ENCODE assay signal across 8 cellular contexts in genomic region chr1:223992456-223993246, GRCh38.
DNase-seq lines count a peak whose midpoint lies in the region; ATAC-seq and TF ChIP-seq lines count a peak whose summit lies in the region.
"Not testable (repeated sequence)": the region's sequence is repeated elsewhere in the genome, so short reads cannot be mapped to it uniquely, and the experiment has no call there.

No MANE protein-coding gene starts in this region.

- H3K4me3 Mint-ChIP-seq in central memory CD8-positive, alpha-beta T cell = peak overlapping the region; percentile 88

- H3K36me3 Mint-ChIP-seq in central memory CD8-positive, alpha-beta T cell (ENCODE audit: insufficient read depth) = peaks cover 13% of the 10 kb centered on the region

- H3K27ac Mint-ChIP-seq in central memory CD8-positive, alpha-beta T cell (ENCODE audit: low read depth) = peak overlapping the region; percentile 100

- H3K9me3 Mint-ChIP-seq in central memory CD8-positive, alpha-beta T cell = not testable (repeated sequence)

- H3K4me1 Mint-ChIP-seq in central memory CD8-positive, alpha-beta T cell = not testable (repeated sequence)

- DNase-seq in AG09309 (ENCODE audit: low read depth) = peak; percentile 93
- DNase-seq in NCI-H345 (lab: John Stamatoyannopoulos, UW) = peak; percentile 99
- peak; percentile 99 to 100 (median 100) for DNase-seq in activated CD4-positive, CD25-positive, alpha-beta regulatory T cell (lab: John Stamatoyannopoulos, UW)
- peak; percentile 100 for DNase-seq in central memory CD8-positive, alpha-beta T cell (ENCODE audit: low spot score in 2 of 2)
- DNase-seq in islet precursor cell = peak; percentile 100
- peak; percentile 100 for DNase-seq in stimulated activated CD4-positive, alpha-beta T cell treated with anti-CD3 and anti-CD28 coated beads, Interleukin-12 subunit alpha, Interleukin-12 subunit beta, amount 100 ng/mL, for 4 hours

- H3K27me3 Mint-ChIP-seq in central memory CD8-positive, alpha-beta T cell = not testable (repeated sequence)

- ATAC-seq in GM19025 (IDR thresholded peaks at IDR 0.05; ENCODE audit: low read depth, unreplicated experiment) (peak; percentile 100), HG03280 (IDR thresholded peaks at IDR 0.05; ENCODE audit: unreplicated experiment) (peak; percentile 100)
- ATAC-seq in central memory CD8-positive, alpha-beta T cell (replicated peaks; ENCODE audit: extremely low read depth, poor library complexity, severe bottlenecking) = peak; percentile 97

- H3K4me3 ChIP-seq in AG09309 (ENCODE audit: control insufficient read depth, low read depth, low read length) = peak overlapping the region; percentile 50

- not testable (repeated sequence) for TF ChIP-seq CTCF in AG09309 (IDR thresholded peaks at IDR 0.05; ENCODE audit: control insufficient read depth, insufficient read depth, low read depth, low read length, missing control alignments)

Comparison
In these comparisons a context has a peak if more than half of its experiments do, and no peak if none do; other contexts are left out.
1. Peak in every context shown above with its lines: DNase-seq, ATAC-seq and H3K4me3 ChIP-seq.